In genomic region chr2:238126338-238126737, GRCh38 we compare ENCODE assay signal across 23 cellular contexts. TPM values are rescaled to one million over a fixed set of nuclear protein-coding genes. Genes with fewer than 3 reads are reported as not detected.
"Had no signal": no experiment of that assay in that cellular context is flagged by ENCODE, and none has a peak within 500 bp of the region (broad histone marks: within the 10 kb centered on the region; RNA-seq: fewer than 3 reads in every experiment).

No MANE protein-coding gene starts in this region.

- H3K9me3 ChIP-seq: prostate gland, right atrium auricular region, sigmoid colon, thoracic aorta, tibial nerve, upper lobe of right lung, uterus had no signal

- H3K27ac ChIP-seq: neural progenitor cell, prostate gland, right atrium auricular region, sigmoid colon, thoracic aorta, tibial nerve, upper lobe of right lung, uterus had no signal

- ATAC-seq: left lobe of liver; naive thymus-derived CD4-positive, alpha-beta T cell; stimulated activated memory B cell treated with anti-CD40 and anti-IgM and Interleukin-4, amounts not matched to agents 10 μg/mL and 1 μg/mL and 100 μg/mL, for 72 hours; stimulated activated naive CD8-positive, alpha-beta T cell treated with anti-CD3 and anti-CD28 coated beads, Interleukin-15, Interleukin-2, amounts not matched to agents 100 U/mL and 50 U/mL, for 24 hours; upper lobe of right lung had no signal

- FAIRE-seq: frontal cortex, kidney had no signal

- H3K27me3 ChIP-seq: neural progenitor cell, right atrium auricular region, sigmoid colon, tibial nerve, uterus had no signal

- DNase-seq: cortex of kidney; effector CD4-positive, alpha-beta T cell; head of caudate nucleus; kidney; midbrain; naive thymus-derived CD4-positive, alpha-beta T cell; nucleus accumbens; sigmoid colon; stimulated activated CD4-positive, alpha-beta T cell treated with anti-CD3 and anti-CD28 coated beads, Interleukin-4, amount 100 ng/mL, for 4 hours; stimulated activated naive CD8-positive, alpha-beta T cell treated with anti-CD3 and anti-CD28 coated beads, Interleukin-15, Interleukin-2, amounts not matched to agents 100 U/mL and 50 U/mL, for 24 hours; upper lobe of right lung; uterus had no signal

- H3K4me1 ChIP-seq: neural progenitor cell, prostate gland, upper lobe of right lung, uterus had no signal

- H3K9ac ChIP-seq: neural progenitor cell had no signal

- H3K4me3 ChIP-seq: lung, neural progenitor cell, prostate gland, right atrium auricular region, thoracic aorta, upper lobe of right lung had no signal

- H3K4me2 ChIP-seq: neural progenitor cell had no signal

- H3K36me3 ChIP-seq: neural progenitor cell, prostate gland, right atrium auricular region, sigmoid colon, thoracic aorta, upper lobe of right lung, uterus had no signal

RNA-seq across cellular contexts. Expression of gene KLHL30, which starts 12.1 kb away (rescaled TPM):
- total RNA-seq: dermis microvascular lymphatic vessel endothelial cell; naive thymus-derived CD4-positive, alpha-beta T cell had no signal
- polyA plus RNA-seq: naive thymus-derived CD4-positive, alpha-beta T cell had no signal

RNA-seq across cellular contexts. Expression of gene ESPNL, which starts 26.2 kb away (rescaled TPM):
- total RNA-seq: dermis microvascular lymphatic vessel endothelial cell, osteocyte had no signal
- polyA plus RNA-seq: naive thymus-derived CD4-positive, alpha-beta T cell had no signal

RNA-seq across cellular contexts. Expression of gene ERFE, which starts 32.4 kb away (rescaled TPM):
- total RNA-seq: left lobe of liver, tibial nerve, upper lobe of right lung had no signal
- polyA plus RNA-seq: naive thymus-derived CD4-positive, alpha-beta T cell had no signal
